In genomic region chr12:19003987-19004619, GRCh38 we compare ENCODE assay signal across 13 cellular contexts.
"Had no signal": no experiment of that assay in that cellular context is flagged by ENCODE, and none has a peak within 500 bp of the region (broad histone marks: within the 10 kb centered on the region; RNA-seq: fewer than 3 reads in every experiment).

No MANE protein-coding gene starts in this region.

- H3K4me3 ChIP-seq: gastrocnemius medialis, heart left ventricle, lung, thyroid gland had no signal

- H3K36me3 ChIP-seq: gastrocnemius medialis, heart left ventricle, thyroid gland had no signal

- H3K4me1 ChIP-seq: gastrocnemius medialis, heart left ventricle, thyroid gland had no signal

- DNase-seq: activated CD4-positive, alpha-beta T cell treated with anti-CD3 and anti-CD28 coated beads, Interleukin-2, amount 50 U/mL, for 1 hour; activated naive CD4-positive, alpha-beta T cell; activated naive CD8-positive, alpha-beta T cell treated with anti-CD3 and anti-CD28 coated beads, Interleukin-2, amount 10 ng/mL, durations not matched to agents 7 days and 5 days; anterior cingulate cortex; dermis blood vessel endothelial cell; erythroblast; gastrocnemius medialis; heart left ventricle; naive B cell; retina; thyroid gland had no signal

- H3K27me3 ChIP-seq: gastrocnemius medialis, heart left ventricle, thyroid gland had no signal

- H3K27ac ChIP-seq: gastrocnemius medialis, heart left ventricle, thyroid gland had no signal

- H3K9me3 ChIP-seq: gastrocnemius medialis, heart left ventricle, thyroid gland had no signal

- ATAC-seq: gastrocnemius medialis; heart left ventricle; stimulated activated effector memory CD8-positive, alpha-beta T cell treated with anti-CD3 and anti-CD28 coated beads, Interleukin-12 subunit alpha, Interleukin-12 subunit beta, amount 100 ng/mL, for 72 hours had no signal
